ENCODE assay signal across 17 cellular contexts in the genomic region with DNA sequence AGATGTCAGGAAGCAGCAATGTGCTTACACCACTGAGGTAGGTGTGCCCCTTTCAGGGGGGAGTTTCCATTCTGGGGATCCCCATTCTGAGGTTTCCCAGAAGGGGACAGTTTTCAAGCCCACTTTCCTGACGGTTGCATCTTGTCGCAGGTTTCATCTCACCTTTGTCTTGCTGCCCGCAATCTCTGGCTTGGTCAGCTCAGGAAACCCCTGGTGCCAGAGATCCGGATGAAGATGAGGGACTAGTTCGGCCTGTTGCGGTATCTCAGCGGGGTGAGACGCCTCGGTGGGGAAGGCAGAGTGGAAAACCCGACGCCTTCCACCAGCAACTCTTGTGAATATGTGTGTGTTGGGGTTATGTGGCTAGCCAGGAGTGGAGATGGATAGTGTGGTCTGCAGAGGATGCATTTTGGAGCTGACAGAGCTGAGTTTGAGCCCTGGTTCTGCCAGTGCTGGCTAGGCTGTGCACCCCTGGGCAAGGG.
"Had no signal": no experiment of that assay in that cellular context is flagged by ENCODE, and none has a peak within 500 bp of the region (broad histone marks: within the 10 kb centered on the region; RNA-seq: fewer than 3 reads in every experiment).

No MANE protein-coding gene starts in this region.

- H3K27ac Mint-ChIP-seq: activated B cell treated with CpG ODN at 0.5 μM for 24 hours; activated CD4-positive, alpha-beta T cell treated with anti-CD3 and anti-CD28 coated beads, Interleukin-2, amount 10 ng/mL, durations not matched to agents 24 days and 14 days; progenitor cell of endocrine pancreas; T-cell had no signal

- ATAC-seq: foreskin keratinocyte, left cardiac atrium, lower lobe of right lung, sciatic nerve had no signal

- H3K9me3 Mint-ChIP-seq: activated CD4-positive, alpha-beta T cell treated with anti-CD3 and anti-CD28 coated beads, Interleukin-2, amount 10 ng/mL, durations not matched to agents 24 days and 14 days had no signal

- H3K36me3 Mint-ChIP-seq: T-cell had no signal

- H3K27me3 Mint-ChIP-seq: activated B cell treated with CpG ODN at 0.5 μM for 24 hours had no signal

- FAIRE-seq: endothelial cell of umbilical vein had no signal

- H3K4me3 Mint-ChIP-seq: activated B cell treated with CpG ODN at 0.5 μM for 24 hours; activated CD4-positive, alpha-beta T cell treated with anti-CD3 and anti-CD28 coated beads, Interleukin-2, amount 10 ng/mL, durations not matched to agents 24 days and 14 days; T-cell had no signal

- DNase-seq: activated B cell treated with CpG ODN at 0.5 μM for 24 hours; activated CD4-positive, alpha-beta T cell treated with anti-CD3 and anti-CD28 coated beads, Interleukin-2, amount 10 ng/mL, durations not matched to agents 24 days and 14 days; activated naive CD4-positive, alpha-beta T cell; adrenal gland; colonic mucosa; foreskin keratinocyte; left cardiac atrium; lower lobe of right lung; midbrain; spleen; stimulated activated CD4-positive, alpha-beta T cell treated with anti-CD3 and anti-CD28 coated beads, Interleukin-1b, Interleukin-23, amount 100 ng/mL, for 48 hours; stimulated activated naive CD4-positive, alpha-beta T cell treated with Interleukin-2 at 50 U/mL for 16 hours; uterus had no signal
